ENCODE assay signal across 8 cellular contexts in genomic region chr3:127547761-127548605, GRCh38. TPM values are rescaled to one million over a fixed set of nuclear protein-coding genes. Genes with fewer than 3 reads are reported as not detected.
DNase-seq lines count a peak whose midpoint lies in the region; ATAC-seq and TF ChIP-seq lines count a peak whose summit lies in the region.

No MANE protein-coding gene starts in this region.

- ATAC-seq in activated CD4-positive, alpha-beta T cell treated with anti-CD3 and anti-CD28 coated beads for 36 hours, result peak; percentile 89
- no peak for ATAC-seq in GM18858 (IDR thresholded peaks at IDR 0.05; ENCODE audit: unreplicated experiment)

- intact Hi-C loops in activated CD4-positive, alpha-beta T cell treated with anti-CD3 and anti-CD28 coated beads for 36 hours (cut with DNase I, micrococcal nuclease), result loop anchor here (1.0 to 10.0 kb wide), 12 partner anchors 63 to 1026 kb away; partner anchors contain the start of genes PLXNA1 (in 2 of the 2), CHCHD6 (in 1 of the 2) and CHST13 (in 1 of the 2)

- no peaks in the 10 kb centered on the region for H3K36me3 Mint-ChIP-seq in HFFc6 (ENCODE audit: low read depth)
- no peaks in the 10 kb centered on the region for H3K36me3 Mint-ChIP-seq in activated CD4-positive, alpha-beta T cell treated with anti-CD3 and anti-CD28 coated beads for 36 hours (ENCODE audit: low read depth)

- POLR2A ChIA-PET in activated CD4-positive, alpha-beta T cell treated with anti-CD3 and anti-CD28 coated beads for 36 hours (lab: Charles Lee), result no interaction called here

- peak; percentile 44 for DNase-seq in DMS79 (lab: John Stamatoyannopoulos, UW)
- peak; percentile 15 for DNase-seq in HFFc6
- DNase-seq in NCI-H2171 (lab: John Stamatoyannopoulos, UW), result peak; percentile 59
- DNase-seq in activated CD4-positive, alpha-beta T cell treated with anti-CD3 and anti-CD28 coated beads for 36 hours, result peak; percentile 89
- DNase-seq in cerebellum (ENCODE audit: low spot score), result peak; percentile 67
- DNase-seq in kidney tubule cell (ENCODE audit: low spot score), result peak; percentile 55
- DNase-seq in stimulated activated CD4-positive, alpha-beta T cell treated with anti-CD3 and anti-CD28 coated beads, Interleukin-1b, Interleukin-23, amount 100 ng/mL, for 4 hours (ENCODE audit: low read depth in 2 of 2), result peak; percentile 74 to 82

- peak; percentile 82 for TF ChIP-seq CTCF in HFFc6 (IDR thresholded peaks at IDR 0.05)

- H3K9me3 Mint-ChIP-seq in HFFc6, result no peaks in the 10 kb centered on the region
- H3K9me3 Mint-ChIP-seq in activated CD4-positive, alpha-beta T cell treated with anti-CD3 and anti-CD28 coated beads for 36 hours (ENCODE audit: low read depth), result no peaks in the 10 kb centered on the region

- H3K27me3 Mint-ChIP-seq in HFFc6 (ENCODE audit: insufficient read depth), result peaks cover 30% of the 10 kb centered on the region
- peaks cover 4% of the 10 kb centered on the region for H3K27me3 Mint-ChIP-seq in activated CD4-positive, alpha-beta T cell treated with anti-CD3 and anti-CD28 coated beads for 36 hours

- CTCF ChIA-PET in activated CD4-positive, alpha-beta T cell treated with anti-CD3 and anti-CD28 coated beads for 36 hours (lab: Charles Lee), result interaction anchor here (0.5 to 3.9 kb wide), 13 partner anchors 10 to 1431 kb away, joined by 3 to 17 read pairs (median 3); no protein-coding TSS in a partner anchor

- H3K4me1 Mint-ChIP-seq in HFFc6 (ENCODE audit: low read depth), result peaks cover 6% of the 10 kb centered on the region
- H3K4me1 Mint-ChIP-seq in activated CD4-positive, alpha-beta T cell treated with anti-CD3 and anti-CD28 coated beads for 36 hours, result peaks cover 10% of the 10 kb centered on the region

- H3K4me3 Mint-ChIP-seq in HFFc6, result peak overlapping the region; percentile 86
- peak overlapping the region; percentile 70 for H3K4me3 Mint-ChIP-seq in activated CD4-positive, alpha-beta T cell treated with anti-CD3 and anti-CD28 coated beads for 36 hours

- H3K27ac Mint-ChIP-seq in HFFc6, result no peak overlapping the region
- peak overlapping the region; percentile 29 for H3K27ac Mint-ChIP-seq in activated CD4-positive, alpha-beta T cell treated with anti-CD3 and anti-CD28 coated beads for 36 hours

RNA-seq across cellular contexts. Expression of gene TPRA1, which starts 42.5 kb away (rescaled TPM):
- 10 to 100 TPM; 38.8 to 47.5 (median 43.8) TPM for total RNA-seq in HFFc6 (2021; fragmentation: NEBNext Ultra II Directional; extraction: Animal tissue kit (Norgen Biotek cat#: 25700))
- total RNA-seq in activated CD4-positive, alpha-beta T cell treated with anti-CD3 and anti-CD28 coated beads for 36 hours, result 10 to 100 TPM; 22.5 to 24.8 TPM
- total RNA-seq in cerebellum, result 12.5 TPM

RNA-seq across cellular contexts. Expression of gene MCM2, which starts 50.2 kb away (rescaled TPM):
- 10 to 100 TPM; 24.1 to 56.0 (median 45.0) TPM for total RNA-seq in HFFc6 (2021; fragmentation: NEBNext Ultra II Directional; extraction: Animal tissue kit (Norgen Biotek cat#: 25700))
- 100 to 1,000 TPM; 235 to 247 TPM for total RNA-seq in activated CD4-positive, alpha-beta T cell treated with anti-CD3 and anti-CD28 coated beads for 36 hours
- 36.2 TPM for total RNA-seq in cerebellum

Comparison
In these comparisons a context has a peak if more than half of its experiments do, and no peak if none do; other contexts are left out.
1. DNase-seq: peak in every context shown above with its lines; median percentile 89 in activated CD4-positive, alpha-beta T cell treated with anti-CD3 and anti-CD28 coated beads for 36 hours; 78 in stimulated activated CD4-positive, alpha-beta T cell treated with anti-CD3 and anti-CD28 coated beads, Interleukin-1b, Interleukin-23, amount 100 ng/mL, for 4 hours; 67 in cerebellum; 59 in NCI-H2171; 55 in kidney tubule cell; 44 in DMS79; 15 in HFFc6.